In genomic region chr20:388034-388994, GRCh38 we compare ENCODE assay signal across 18 cellular contexts. TPM values are rescaled to one million over a fixed set of nuclear protein-coding genes. Genes with fewer than 3 reads are reported as not detected.
A peak's percentile ranks its signal among the peaks of the same experiment; 100 is the strongest.
DNase-seq lines count a peak whose midpoint lies in the region; ATAC-seq, FAIRE-seq and TF ChIP-seq lines count a peak whose summit lies in the region.
"Had no signal": no experiment of that assay in that cellular context is flagged by ENCODE, and none has a peak within 500 bp of the region (broad histone marks: within the 10 kb centered on the region; RNA-seq: fewer than 3 reads in every experiment).

No MANE protein-coding gene starts in this region.

- H3K36me3 ChIP-seq in breast epithelium (no peaks in the 10 kb centered on the region), HepG2 (replicated peaks in 1 of 2; ENCODE audit: control insufficient read depth in 1 of 2, insufficient read depth in 2 of 2, low read length in 2 of 2) (peaks cover 45 to 91% of the 10 kb centered on the region in 2 experiments), brain microvascular endothelial cell (replicated peaks) (peaks cover 25% of the 10 kb centered on the region)

- H3K27me3 Mint-ChIP-seq in MCF 10A (ENCODE audit: insufficient read depth, unreplicated experiment) = no peaks in the 10 kb centered on the region
- H3K27me3 Mint-ChIP-seq: B cell; CD4-positive, CD25-positive, alpha-beta regulatory T cell had no signal

- no peak for ATAC-seq in HepG2
- no peak for ATAC-seq in GM19463 (IDR thresholded peaks at IDR 0.05; ENCODE audit: unreplicated experiment)
- ATAC-seq: HCT116 had no signal

- BruUV-seq in MCF 10A (replicated peaks; lab: Mats Ljungman, UMichigan) = no TSS peak
- BruUV-seq in HepG2 (replicated peaks; lab: Mats Ljungman, UMichigan) = no TSS peak

- DNase-seq in MCF 10A (ENCODE audit: unreplicated experiment) (no peak), breast epithelium (ENCODE audit: low spot score in 2 of 2) (no peak), RWPE1 (ENCODE audit: low spot score) (no peak), HepG2 (ENCODE audit: low spot score) (no peak), GM19238 (ENCODE audit: insufficient read length, low spot score) (no peak), brain microvascular endothelial cell (no peak)
- DNase-seq: CD4-positive, CD25-positive, alpha-beta regulatory T cell; GF-D8; GOT3; KBM-7; MV-4-11; NCI-H1417; NCI-H187 treated with DMSO at 0.1 percent for 48 hours; NCI-H226; RPMI8226 had no signal

- H3K4me1 Mint-ChIP-seq in MCF 10A (ENCODE audit: insufficient read depth, unreplicated experiment) = peaks cover 22% of the 10 kb centered on the region

- peaks cover 86% of the 10 kb centered on the region for H3K36me3 Mint-ChIP-seq in MCF 10A (ENCODE audit: insufficient read depth, unreplicated experiment)

- 96% methylated on average over 21 of the region's 21 CpGs for WGBS in HepG2 (ENCODE audit: low lambda C conversion rate)

- H3K4me1 ChIP-seq in breast epithelium (no peaks in the 10 kb centered on the region), HepG2 (ENCODE audit: insufficient read depth, low read length) (peaks cover 66% of the 10 kb centered on the region)

- no peak overlapping the region for H3K27ac ChIP-seq in breast epithelium
- H3K27ac ChIP-seq in RWPE1 = peak overlapping the region; percentile 67; the same call in 1 of the 2 replicates
- H3K27ac ChIP-seq in HepG2 (ENCODE audit: extremely low read length, insufficient read depth, low read length) = peak overlapping the region; percentile 31
- H3K27ac ChIP-seq in brain microvascular endothelial cell = no peak overlapping the region

- TF ChIP-seq CTCF in MCF 10A (IDR thresholded peaks at IDR 0.05; ENCODE audit: unreplicated experiment) = no peak
- TF ChIP-seq CTCF in breast epithelium (IDR thresholded peaks at IDR 0.05) = no peak
- no peak for TF ChIP-seq CTCF in RWPE1 (conservative IDR thresholded peaks at IDR 0.05; ENCODE audit: low read depth)
- TF ChIP-seq CTCF in HepG2 (CRISPR knock-in tag; IDR thresholded peaks at IDR 0.05) = no peak
- no peak for TF ChIP-seq CTCF in brain microvascular endothelial cell (IDR thresholded peaks at IDR 0.05; ENCODE audit: low read depth, low read length, missing control alignments)

- POLR2A ChIA-PET in MCF 10A (lab: Yijun Ruan, JAX) = interaction anchor here (1.5 to 24.6 kb wide), 3 partner anchors 9 to 22 kb away, joined by 6 to 671 read pairs (median 198); no protein-coding TSS in a partner anchor
- POLR2A ChIA-PET in RWPE1 (lab: Yijun Ruan, JAX; ENCODE audit: low non-redundant PET) = no interaction called here
- POLR2A ChIA-PET in HepG2 (lab: Yijun Ruan, JAX) = interaction anchor here (0.8 to 29.0 kb wide), 4 partner anchors 0 to 43 kb away, joined by 3 to 1587 read pairs (median 909); partner anchors contain the start of genes RBCK1 and TRIB3

- H3K9ac ChIP-seq in HepG2 (ENCODE audit: insufficient read depth, low read depth, low read length) = peak overlapping the region; percentile 14; the same call in 1 of the 2 replicates

- no peak for TF ChIP-seq EP300 in HepG2 (IDR thresholded peaks at IDR 0.05; ENCODE audit: low read depth in 2 of 2, low read length in 2 of 2)
- no peak for TF ChIP-seq EP300 in HepG2 (CRISPR knock-in tag; IDR thresholded peaks at IDR 0.05; ENCODE audit: borderline replicate concordance)

- no peaks in the 10 kb centered on the region for H3K9me3 ChIP-seq in breast epithelium
- no peaks in the 10 kb centered on the region for H3K9me3 ChIP-seq in HepG2 (ENCODE audit: low read length)

- CTCF ChIA-PET in MCF 10A (lab: Yijun Ruan, JAX) (interaction anchor here (0.6 to 3.6 kb wide), 2 partner anchors 18 to 26 kb away, joined by 3 to 16 read pairs; no protein-coding TSS in a partner anchor), RWPE1 (lab: Yijun Ruan, JAX) (interaction anchor here (1.3 kb wide), 1 partner anchor 34 kb away, joined by 3 read pairs; no protein-coding TSS in a partner anchor), HepG2 (lab: Yijun Ruan, JAX; ENCODE audit: low intra/inter-chr PET ratio, low total read pairs) (no interaction called here)

- FAIRE-seq in HepG2 (lab: Jason Lieb, UNC) = no peak

- H3K4me3 ChIP-seq in breast epithelium (no peak overlapping the region), HepG2 (replicated peaks in 1 of 3; ENCODE audit: insufficient read depth in 1 of 3, low read depth in 2 of 3, low read length in 3 of 3) (no peak overlapping the region), brain microvascular endothelial cell (ENCODE audit: low read depth, low read length) (no peak overlapping the region)

- H3K9me3 Mint-ChIP-seq in MCF 10A (ENCODE audit: unreplicated experiment) = no peaks in the 10 kb centered on the region
- H3K9me3 Mint-ChIP-seq: CD4-positive, CD25-positive, alpha-beta regulatory T cell had no signal

- H2AFZ ChIP-seq in HepG2 (ENCODE audit: low read length) = no peak overlapping the region

- H3K27me3 ChIP-seq in breast epithelium (no peaks in the 10 kb centered on the region), HepG2 (ENCODE audit: control insufficient read depth in 1 of 2, insufficient read depth in 2 of 2, low read length in 2 of 2) (no peaks in the 10 kb centered on the region), brain microvascular endothelial cell (replicated peaks) (no peaks in the 10 kb centered on the region)

- intact Hi-C loops in MCF 10A (cut with micrococcal nuclease) (no loop called here), breast epithelium (cut with DNase I; ENCODE audit: low total_unique reads) (no loop called here), HepG2 (cut with micrococcal nuclease; ENCODE audit: unreplicated experiment) (no loop called here)

- TF ChIP-seq POLR2A in breast epithelium (IDR thresholded peaks at IDR 0.05) (no peak), HepG2 (IDR thresholded peaks at IDR 0.05; ENCODE audit: insufficient read depth in 1 of 2, low read depth in 2 of 2, low read length in 2 of 2) (no peak; a peak in 1 of 4 replicates)

- peaks cover 22% of the 10 kb centered on the region for H4K20me1 ChIP-seq in HepG2 (ENCODE audit: insufficient read depth, low read length)

- no peak overlapping the region for H3K4me3 Mint-ChIP-seq in MCF 10A (ENCODE audit: unreplicated experiment)
- H3K4me3 Mint-ChIP-seq: B cell had no signal

- peaks cover 66% of the 10 kb centered on the region for H3K79me2 ChIP-seq in HepG2 (ENCODE audit: insufficient read depth, low read length)

- TF ChIP-seq RAD21 in HepG2 (CRISPR knock-in tag; IDR thresholded peaks at IDR 0.05) = peak; percentile 37; the same call in 1 of the 2 replicates

- no peak overlapping the region for H3K4me2 ChIP-seq in HepG2 (ENCODE audit: low read depth, low read length)

- H3K27ac Mint-ChIP-seq in MCF 10A (ENCODE audit: low read depth, unreplicated experiment) = peak overlapping the region; percentile 65
- H3K27ac Mint-ChIP-seq: B cell had no signal

- in situ Hi-C loops in HepG2 (cut with HindIII; ENCODE audit: extremely low pct_ligation_motif_present, low pct_unique_long_range_greater_than_20kb) = no loop called here
- in situ Hi-C loops in brain microvascular endothelial cell (cut with HindIII; ENCODE audit: low pct_ligation_motif_present, low sequenced_read_pairs) = no loop called here

RNA-seq across cellular contexts. Expression of gene TRIB3, which starts 7.8 kb away (rescaled TPM):
- 477 and 598 TPM in 2 replicates for total RNA-seq in MCF 10A (2022)
- 10 to 100 TPM in 2 of 3 donors, 1 to 10 TPM in 1; 4.5 to 18.0 (median 14.5) TPM for total RNA-seq in breast epithelium
- 106 and 115 TPM in 2 replicates for total RNA-seq in HepG2 (2016; rRNA removed; fragmentation: Illumina TruSeq; extraction: Trizol)
- total RNA-seq in HepG2 (2016; cell fraction: cytosol; rRNA removed; fragmentation: Illumina TruSeq; extraction: Trizol; ENCODE audit: low read depth) = 40.1 and 45.0 TPM in 2 replicates
- total RNA-seq in HepG2 (2016; cell fraction: insoluble cytoplasmic fraction; rRNA removed; fragmentation: Illumina TruSeq; extraction: Trizol) = 106 and 115 TPM in 2 replicates
- total RNA-seq in HepG2 (2016; cell fraction: membrane; rRNA removed; fragmentation: Illumina TruSeq; extraction: Trizol) = 107 and 130 TPM in 2 replicates
- total RNA-seq in HepG2 (2016; cell fraction: nucleus; rRNA removed; fragmentation: Illumina TruSeq; extraction: Trizol) = 47.6 and 54.9 TPM in 2 replicates
- polyA plus RNA-seq in HepG2 (2011; rRNA removed) = 150 and 241 TPM in 2 replicates
- 165 and 177 TPM in 2 replicates for polyA plus RNA-seq in HepG2 (2011; cell fraction: cytosol; rRNA removed)
- polyA plus RNA-seq in HepG2 (2011; cell fraction: nucleus; rRNA removed) = 122 and 148 TPM in 2 replicates
- polyA plus RNA-seq in HepG2 (2012) = 78.0 and 193 TPM in 2 replicates
- polyA plus RNA-seq in HepG2 (2016; cell fraction: cytosol; fragmentation: Illumina TruSeq; extraction: Trizol; ENCODE audit: low read depth) = 33.6 and 42.0 TPM in 2 replicates
- polyA plus RNA-seq in HepG2 (2016; cell fraction: insoluble cytoplasmic fraction; fragmentation: Illumina TruSeq; extraction: Trizol; ENCODE audit: low read depth) = 99.1 and 105 TPM in 2 replicates
- 76.6 and 88.5 TPM in 2 replicates for polyA plus RNA-seq in HepG2 (2016; cell fraction: membrane; fragmentation: Illumina TruSeq; extraction: Trizol; ENCODE audit: low read depth)
- 77.9 and 79.0 TPM in 2 replicates for polyA plus RNA-seq in HepG2 (2016; cell fraction: nucleus; fragmentation: Illumina TruSeq; extraction: Trizol; ENCODE audit: insufficient read depth, low read depth)
- 66.9 and 301 TPM in 2 replicates for polyA minus RNA-seq in HepG2 (2011; rRNA and poly(A)+ RNA removed; ENCODE audit: low replicate concordance)
- 115 and 151 TPM in 2 replicates for polyA minus RNA-seq in HepG2 (2011; cell fraction: cytosol; rRNA and poly(A)+ RNA removed)
- polyA minus RNA-seq in HepG2 (2011; cell fraction: nucleus; rRNA and poly(A)+ RNA removed) = 35.9 and 65.3 TPM in 2 replicates

RNA-seq across cellular contexts. Expression of gene RBCK1, which starts 19.8 kb away (rescaled TPM):
- total RNA-seq in MCF 10A (2022) (353 and 488 TPM in 2 replicates), breast epithelium (10 to 100 TPM; 61.3 to 69.5 (median 66.2) TPM), HepG2 (2016; rRNA removed; fragmentation: Illumina TruSeq; extraction: Trizol) (121 and 149 TPM in 2 replicates)
- 176 and 212 TPM in 2 replicates for total RNA-seq in HepG2 (2016; cell fraction: cytosol; rRNA removed; fragmentation: Illumina TruSeq; extraction: Trizol; ENCODE audit: low read depth)
- total RNA-seq in HepG2 (2016; cell fraction: insoluble cytoplasmic fraction; rRNA removed; fragmentation: Illumina TruSeq; extraction: Trizol) = 110 and 147 TPM in 2 replicates
- total RNA-seq in HepG2 (2016; cell fraction: membrane; rRNA removed; fragmentation: Illumina TruSeq; extraction: Trizol) = 217 and 241 TPM in 2 replicates
- 83.9 and 95.5 TPM in 2 replicates for total RNA-seq in HepG2 (2016; cell fraction: nucleus; rRNA removed; fragmentation: Illumina TruSeq; extraction: Trizol)
- polyA plus RNA-seq in HepG2 (2011; rRNA removed) = 215 and 270 TPM in 2 replicates
- 171 and 196 TPM in 2 replicates for polyA plus RNA-seq in HepG2 (2011; cell fraction: cytosol; rRNA removed)
- polyA plus RNA-seq in HepG2 (2011; cell fraction: nucleus; rRNA removed) = 558 and 618 TPM in 2 replicates
- polyA plus RNA-seq in HepG2 (2012) = 207 and 311 TPM in 2 replicates
- polyA plus RNA-seq in HepG2 (2016; cell fraction: cytosol; fragmentation: Illumina TruSeq; extraction: Trizol; ENCODE audit: low read depth) = 291 and 331 TPM in 2 replicates
- polyA plus RNA-seq in HepG2 (2016; cell fraction: insoluble cytoplasmic fraction; fragmentation: Illumina TruSeq; extraction: Trizol; ENCODE audit: low read depth) = 144 and 159 TPM in 2 replicates
- 277 and 299 TPM in 2 replicates for polyA plus RNA-seq in HepG2 (2016; cell fraction: membrane; fragmentation: Illumina TruSeq; extraction: Trizol; ENCODE audit: low read depth)
- 357 and 365 TPM in 2 replicates for polyA plus RNA-seq in HepG2 (2016; cell fraction: nucleus; fragmentation: Illumina TruSeq; extraction: Trizol; ENCODE audit: insufficient read depth, low read depth)
- 36.5 and 119 TPM in 2 replicates for polyA minus RNA-seq in HepG2 (2011; rRNA and poly(A)+ RNA removed; ENCODE audit: low replicate concordance)
- polyA minus RNA-seq in HepG2 (2011; cell fraction: cytosol; rRNA and poly(A)+ RNA removed) = 65.9 and 88.8 TPM in 2 replicates
- polyA minus RNA-seq in HepG2 (2011; cell fraction: nucleus; rRNA and poly(A)+ RNA removed) = 102 and 144 TPM in 2 replicates

RNA-seq across cellular contexts. Expression of gene NRSN2, which starts 41.4 kb away (rescaled TPM):
- total RNA-seq in MCF 10A (2022) = 8.2 and 8.4 TPM in 2 replicates
- total RNA-seq in breast epithelium = 10 to 100 TPM in 2 of 3 donors, 1 to 10 TPM in 1; 9.4 to 22.3 (median 21.8) TPM
- total RNA-seq in HepG2 (2016; rRNA removed; fragmentation: Illumina TruSeq; extraction: Trizol) = 28.4 and 32.3 TPM in 2 replicates
- total RNA-seq in HepG2 (2016; cell fraction: cytosol; rRNA removed; fragmentation: Illumina TruSeq; extraction: Trizol; ENCODE audit: low read depth) = 13.5 and 19.5 TPM in 2 replicates
- 26.0 and 33.1 TPM in 2 replicates for total RNA-seq in HepG2 (2016; cell fraction: insoluble cytoplasmic fraction; rRNA removed; fragmentation: Illumina TruSeq; extraction: Trizol)
- 30.9 and 37.0 TPM in 2 replicates for total RNA-seq in HepG2 (2016; cell fraction: membrane; rRNA removed; fragmentation: Illumina TruSeq; extraction: Trizol)
- 18.0 and 19.9 TPM in 2 replicates for total RNA-seq in HepG2 (2016; cell fraction: nucleus; rRNA removed; fragmentation: Illumina TruSeq; extraction: Trizol)
- polyA plus RNA-seq in HepG2 (2011; rRNA removed) = 49.4 and 63.3 TPM in 2 replicates
- 69.4 and 90.4 TPM in 2 replicates for polyA plus RNA-seq in HepG2 (2011; cell fraction: cytosol; rRNA removed)
- 68.6 and 73.2 TPM in 2 replicates for polyA plus RNA-seq in HepG2 (2011; cell fraction: nucleus; rRNA removed)
- 32.8 and 45.8 TPM in 2 replicates for polyA plus RNA-seq in HepG2 (2012)
- polyA plus RNA-seq in HepG2 (2016; cell fraction: cytosol; fragmentation: Illumina TruSeq; extraction: Trizol; ENCODE audit: low read depth) = 30.7 and 34.2 TPM in 2 replicates
- 54.0 and 55.2 TPM in 2 replicates for polyA plus RNA-seq in HepG2 (2016; cell fraction: insoluble cytoplasmic fraction; fragmentation: Illumina TruSeq; extraction: Trizol; ENCODE audit: low read depth)
- 61.7 and 66.8 TPM in 2 replicates for polyA plus RNA-seq in HepG2 (2016; cell fraction: membrane; fragmentation: Illumina TruSeq; extraction: Trizol; ENCODE audit: low read depth)
- polyA plus RNA-seq in HepG2 (2016; cell fraction: nucleus; fragmentation: Illumina TruSeq; extraction: Trizol; ENCODE audit: insufficient read depth, low read depth) = 79.0 and 79.1 TPM in 2 replicates
- 1.6 and 52.5 TPM in 2 replicates for polyA minus RNA-seq in HepG2 (2011; rRNA and poly(A)+ RNA removed; ENCODE audit: low replicate concordance)
- 32.5 and 33.1 TPM in 2 replicates for polyA minus RNA-seq in HepG2 (2011; cell fraction: cytosol; rRNA and poly(A)+ RNA removed)
- polyA minus RNA-seq in HepG2 (2011; cell fraction: nucleus; rRNA and poly(A)+ RNA removed) = 10.7 and 15.0 TPM in 2 replicates

Comparison
In these comparisons a context has a peak if more than half of its experiments do, and no peak if none do; other contexts are left out.
1. H3K27ac ChIP-seq: peak in RWPE1 (single experiment) and HepG2 (single experiment); none in breast epithelium (0 of 2) and brain microvascular endothelial cell (single experiment).